8 cellular contexts compared by ENCODE assay signal in genomic region chr1:190678-191077, GRCh38.
DNase-seq lines count a peak whose midpoint lies in the region; ATAC-seq and TF ChIP-seq lines count a peak whose summit lies in the region.
"Not testable (repeated sequence)": the region's sequence is repeated elsewhere in the genome, so short reads cannot be mapped to it uniquely, and the experiment has no call there.

No MANE protein-coding gene starts in this region.

- WGBS in spleen, 5 donors, result 84 to 95% (median 90%) methylated on average over 4 to 5 of the region's 6 CpGs

- not testable (repeated sequence) for H3K27me3 Mint-ChIP-seq in CD8-positive, alpha-beta T cell (ENCODE audit: low read depth); activated naive CD8-positive, alpha-beta T cell treated with anti-CD3 and anti-CD28 coated beads, Interleukin-2, amount 50 U/mL, for 24 hours; effector memory CD8-positive, alpha-beta T cell; nephron (ENCODE audit: low read depth)

- not testable (repeated sequence) for H3K36me3 ChIP-seq in CD8-positive, alpha-beta T cell (ENCODE audit: insufficient read depth, low read length); SK-N-MC (ENCODE audit: insufficient read depth, low read length)
- H3K36me3 ChIP-seq in spleen, result peaks cover 0 to 23% (median 8%) of the 10 kb centered on the region in 6 donors

- not testable (repeated sequence) for H3K36me3 Mint-ChIP-seq in CD8-positive, alpha-beta T cell; activated naive CD8-positive, alpha-beta T cell treated with anti-CD3 and anti-CD28 coated beads, Interleukin-2, amount 50 U/mL, for 24 hours (ENCODE audit: low read depth); effector memory CD8-positive, alpha-beta T cell (ENCODE audit: insufficient read depth); nephron (ENCODE audit: low read depth)

- H3K27ac Mint-ChIP-seq in CD8-positive, alpha-beta T cell, result peak overlapping the region; percentile 7
- not testable (repeated sequence) for H3K27ac Mint-ChIP-seq in activated naive CD8-positive, alpha-beta T cell treated with anti-CD3 and anti-CD28 coated beads, Interleukin-2, amount 50 U/mL, for 24 hours
- peak overlapping the region; percentile 29 to 90 for H3K27ac Mint-ChIP-seq in effector memory CD8-positive, alpha-beta T cell
- peak overlapping the region in 2 of 3 experiments; percentile 20 to 80 for H3K27ac Mint-ChIP-seq in nephron

- H3K27me3 ChIP-seq in CD8-positive, alpha-beta T cell (ENCODE audit: insufficient read depth, low read length); layer of hippocampus (ENCODE audit: control insufficient read depth, insufficient read depth, low read length); spleen (replicated peaks in 1 of 7): not testable (repeated sequence)

- H3K27ac ChIP-seq in CD8-positive, alpha-beta T cell (ENCODE audit: low read depth, low read length), result not testable (repeated sequence)
- H3K27ac ChIP-seq in SK-N-MC (peak overlapping the region; percentile 91), layer of hippocampus (ENCODE audit: low read depth, low read length) (peak overlapping the region; percentile 83), spleen (peak overlapping the region in 2 of 8 donors; percentile 29 to 63)

- not testable (repeated sequence) for TF ChIP-seq POLR2A in spleen (IDR thresholded peaks at IDR 0.05)

- CTCF ChIA-PET in CD8-positive, alpha-beta T cell (lab: Charles Lee), result not testable (repeated sequence)

- H3K4me1 ChIP-seq in CD8-positive, alpha-beta T cell (ENCODE audit: insufficient read depth, low read length), result not testable (repeated sequence)
- peaks cover 4 to 12% (median 7%) of the 10 kb centered on the region in 6 donors for H3K4me1 ChIP-seq in spleen

- TF ChIP-seq CTCF in CD8-positive, alpha-beta T cell (IDR thresholded peaks at IDR 0.05); nephron (IDR thresholded peaks at IDR 0.05; ENCODE audit: unreplicated experiment in 3 of 3); spleen (IDR thresholded peaks at IDR 0.05 in 8 of 11, conservative IDR thresholded peaks at IDR 0.05 in 3 of 11): not testable (repeated sequence)

- H3K4me3 ChIP-seq in CD8-positive, alpha-beta T cell (ENCODE audit: low read depth, low read length); spleen: not testable (repeated sequence)
- H3K4me3 ChIP-seq in SK-N-MC, result peak overlapping the region; percentile 56; the same call in 1 of the 2 replicates

- not testable (repeated sequence) for ATAC-seq in CD8-positive, alpha-beta T cell; activated naive CD8-positive, alpha-beta T cell treated with anti-CD3 and anti-CD28 coated beads, Interleukin-2, amount 50 U/mL, for 24 hours; effector memory CD8-positive, alpha-beta T cell (replicated peaks)

- DNase-seq in CD8-positive, alpha-beta T cell; SK-N-MC (ENCODE audit: low read depth, low spot score); effector memory CD8-positive, alpha-beta T cell: not testable (repeated sequence)
- DNase-seq in activated naive CD8-positive, alpha-beta T cell treated with anti-CD3 and anti-CD28 coated beads, Interleukin-2, amount 50 U/mL, for 24 hours, result peak; percentile 0
- DNase-seq in spleen (peak; percentile 6), ureter (ENCODE audit: low spot score) (peak; percentile 5)

- intact Hi-C loops in CD8-positive, alpha-beta T cell (cut with DNase I, micrococcal nuclease); spleen (cut with DNase I; ENCODE audit: low total_unique reads): not testable (repeated sequence)

- not testable (repeated sequence) for H3K9ac ChIP-seq in SK-N-MC (ENCODE audit: insufficient read length)

- H3K9me3 ChIP-seq in CD8-positive, alpha-beta T cell (ENCODE audit: low read length); SK-N-MC (ENCODE audit: low read depth, low read length); spleen: not testable (repeated sequence)

- POLR2A ChIA-PET in CD8-positive, alpha-beta T cell (lab: Charles Lee), result not testable (repeated sequence)

- H3K4me1 Mint-ChIP-seq in CD8-positive, alpha-beta T cell (ENCODE audit: low read depth); activated naive CD8-positive, alpha-beta T cell treated with anti-CD3 and anti-CD28 coated beads, Interleukin-2, amount 50 U/mL, for 24 hours; effector memory CD8-positive, alpha-beta T cell (ENCODE audit: low read depth in 2 of 2); nephron: not testable (repeated sequence)

- H3K9me3 Mint-ChIP-seq in CD8-positive, alpha-beta T cell; activated naive CD8-positive, alpha-beta T cell treated with anti-CD3 and anti-CD28 coated beads, Interleukin-2, amount 50 U/mL, for 24 hours; effector memory CD8-positive, alpha-beta T cell; nephron: not testable (repeated sequence)

- H3K4me3 Mint-ChIP-seq in CD8-positive, alpha-beta T cell; activated naive CD8-positive, alpha-beta T cell treated with anti-CD3 and anti-CD28 coated beads, Interleukin-2, amount 50 U/mL, for 24 hours: not testable (repeated sequence)
- H3K4me3 Mint-ChIP-seq in effector memory CD8-positive, alpha-beta T cell, result peak overlapping the region in 1 of 2 donors; percentile 62
- peak overlapping the region in 1 of 3 experiments; percentile 22 for H3K4me3 Mint-ChIP-seq in nephron
